Comparison of ENCODE assay signal across 16 cellular contexts in genomic region chr13:81138353-81138995, GRCh38.
DNase-seq lines count a peak whose midpoint lies in the region; ATAC-seq and TF ChIP-seq lines count a peak whose summit lies in the region.
"Had no signal": no experiment of that assay in that cellular context is flagged by ENCODE, and none has a peak within 500 bp of the region (broad histone marks: within the 10 kb centered on the region; RNA-seq: fewer than 3 reads in every experiment).

No MANE protein-coding gene starts in this region.

- H3K9me3 ChIP-seq in IMR-90 (ENCODE audit: control insufficient read depth, insufficient read depth, low read length) (peaks cover 2% of the 10 kb centered on the region; the same call in 1 of the 2 replicates), OCI-LY3 (ENCODE audit: insufficient read depth, low read length) (no peaks in the 10 kb centered on the region), hepatocyte (ENCODE audit: low read depth) (no peaks in the 10 kb centered on the region), neuronal stem cell (replicated peaks in 1 of 2; ENCODE audit: control insufficient read depth in 2 of 2, insufficient read depth in 1 of 2, low read depth in 1 of 2, low read length in 2 of 2) (no peaks in the 10 kb centered on the region)
- H3K9me3 ChIP-seq in CD8-positive, alpha-beta memory T cell (ENCODE audit: low read length) = no peaks in the 10 kb centered on the region
- H3K9me3 ChIP-seq: A549, BE2C had no signal

- no peak overlapping the region for H2AK9ac ChIP-seq in IMR-90 (replicated peaks; ENCODE audit: low read depth, low read length, poor library complexity)

- no peak for TF ChIP-seq RAD21 in IMR-90 (IDR thresholded peaks at IDR 0.05; ENCODE audit: low read length)

- H2BK5ac ChIP-seq in IMR-90 (ENCODE audit: low read depth, low read length, poor library complexity, severe bottlenecking) = no peak overlapping the region
- H2BK5ac ChIP-seq in neuronal stem cell (ENCODE audit: low read length) = no peak overlapping the region

- intact Hi-C loops in IMR-90 (cut with micrococcal nuclease) = no loop called here

- H3K36me3 ChIP-seq in IMR-90 (ENCODE audit: control insufficient read depth, insufficient read depth, low read length) = no peaks in the 10 kb centered on the region
- H3K36me3 ChIP-seq in OCI-LY3 (replicated peaks; ENCODE audit: low read depth, low read length) = no peaks in the 10 kb centered on the region
- no peaks in the 10 kb centered on the region for H3K36me3 ChIP-seq in hepatocyte (replicated peaks; ENCODE audit: insufficient read depth, low read depth)
- H3K36me3 ChIP-seq in neuronal stem cell (replicated peaks in 1 of 2; ENCODE audit: control insufficient read depth in 2 of 2, insufficient read depth in 2 of 2, low read length in 2 of 2) = peaks cover 0 to 2% of the 10 kb centered on the region in 2 donors
- no peaks in the 10 kb centered on the region for H3K36me3 ChIP-seq in CD8-positive, alpha-beta memory T cell (ENCODE audit: insufficient read depth, low read length)
- H3K36me3 ChIP-seq: BE2C had no signal

- no peak overlapping the region for H2BK20ac ChIP-seq in IMR-90 (ENCODE audit: low read depth, low read length)

- no peak overlapping the region for H2BK12ac ChIP-seq in neuronal stem cell (ENCODE audit: low read length)

- no peak for TF ChIP-seq POLR2A in IMR-90 (IDR thresholded peaks at IDR 0.05; ENCODE audit: low read depth, low read length)

- no peak overlapping the region for H2AFZ ChIP-seq in IMR-90 (replicated peaks; ENCODE audit: low read length, poor library complexity)
- peak overlapping the region; percentile 43; the same call in 1 of the 2 replicates for H2AFZ ChIP-seq in OCI-LY3 (ENCODE audit: low read depth, low read length)
- no peak overlapping the region for H2AFZ ChIP-seq in hepatocyte
- peak overlapping the region; percentile 78 for H2AFZ ChIP-seq in neuronal stem cell (ENCODE audit: low read length)

- H3K4me3 Mint-ChIP-seq in CD8-positive, alpha-beta memory T cell = no peak overlapping the region
- H3K4me3 Mint-ChIP-seq in activated CD8-positive, alpha-beta memory T cell treated with anti-CD3 and anti-CD28 coated beads, Interleukin-2, amount 10 ng/mL, durations not matched to agents 7 days and 5 days = no peak overlapping the region
- H3K4me3 Mint-ChIP-seq: CD4-positive, alpha-beta memory T cell; GM23338; H9 had no signal

- H3K14ac ChIP-seq in IMR-90 (replicated peaks; ENCODE audit: low read depth, low read length) (no peak overlapping the region), neuronal stem cell (ENCODE audit: low read length) (no peak overlapping the region)

- in situ Hi-C loops in IMR-90 (cut with MboI; ENCODE audit: low sequenced_read_pairs) = no loop called here

- dilution Hi-C loops in IMR-90 (cut with HindIII; ENCODE audit: low sequenced_read_pairs, unreplicated experiment) = no loop called here

- CTCF ChIA-PET in IMR-90 (lab: Yijun Ruan, JAX) = no interaction called here
- CTCF ChIA-PET in CD8-positive, alpha-beta memory T cell (lab: Charles Lee) = no interaction called here
- CTCF ChIA-PET in activated CD8-positive, alpha-beta memory T cell treated with anti-CD3 and anti-CD28 coated beads, Interleukin-2, amount 10 ng/mL, durations not matched to agents 7 days and 5 days (lab: Charles Lee) = no interaction called here

- no peak overlapping the region for H3K4ac ChIP-seq in IMR-90 (ENCODE audit: low read depth, low read length)
- H3K4ac ChIP-seq in neuronal stem cell (ENCODE audit: low read length) = no peak overlapping the region

- H2AK5ac ChIP-seq in IMR-90 (ENCODE audit: low read depth, low read length) (no peak overlapping the region), neuronal stem cell (ENCODE audit: low read depth, low read length) (no peak overlapping the region)

- no peaks in the 10 kb centered on the region for H3K9me2 ChIP-seq in hepatocyte (replicated peaks; ENCODE audit: insufficient read depth)

- H3K79me1 ChIP-seq in IMR-90 (ENCODE audit: low read depth in 1 of 2, low read length in 2 of 2) (no peaks in the 10 kb centered on the region), neuronal stem cell (ENCODE audit: low read depth, low read length) (no peaks in the 10 kb centered on the region)

- no peaks in the 10 kb centered on the region for H3K36me3 Mint-ChIP-seq in CD8-positive, alpha-beta memory T cell
- H3K36me3 Mint-ChIP-seq in activated CD8-positive, alpha-beta memory T cell treated with anti-CD3 and anti-CD28 coated beads, Interleukin-2, amount 10 ng/mL, durations not matched to agents 7 days and 5 days = no peaks in the 10 kb centered on the region
- H3K36me3 Mint-ChIP-seq: CD4-positive, alpha-beta memory T cell had no signal

- no peak for DNase-seq in IMR-90
- DNase-seq in hepatocyte (ENCODE audit: low spot score) = peak; percentile 20
- no peak for DNase-seq in neuronal stem cell (ENCODE audit: low spot score)
- DNase-seq in CD8-positive, alpha-beta memory T cell = no peak
- DNase-seq in activated CD8-positive, alpha-beta memory T cell treated with anti-CD3 and anti-CD28 coated beads, Interleukin-2, amount 10 ng/mL, durations not matched to agents 7 days and 5 days = no peak
- no peak for DNase-seq in DMS 273 treated with DMSO at 0.1 percent for 48 hours (lab: John Stamatoyannopoulos, UW)
- DNase-seq: BE2C, COR-L47, DMS53, GF-D8, H9 had no signal

- no peaks in the 10 kb centered on the region for H3K4me1 ChIP-seq in IMR-90 (ENCODE audit: control insufficient read depth, insufficient read depth, low read length)
- H3K4me1 ChIP-seq in OCI-LY3 (ENCODE audit: low read length) = no peaks in the 10 kb centered on the region
- peaks cover 4% of the 10 kb centered on the region for H3K4me1 ChIP-seq in hepatocyte (ENCODE audit: insufficient read depth)
- peaks cover 0 to 17% of the 10 kb centered on the region in 2 donors for H3K4me1 ChIP-seq in neuronal stem cell (ENCODE audit: control insufficient read depth in 2 of 2, insufficient read depth in 1 of 2, low read depth in 1 of 2, low read length in 2 of 2)
- H3K4me1 ChIP-seq in CD8-positive, alpha-beta memory T cell (ENCODE audit: insufficient read depth, low read length) = no peaks in the 10 kb centered on the region
- H3K4me1 ChIP-seq: A549, BE2C had no signal

- H3K9me1 ChIP-seq in IMR-90 (ENCODE audit: insufficient read depth, low read length) = no peaks in the 10 kb centered on the region

- H3K27me3 Mint-ChIP-seq in CD8-positive, alpha-beta memory T cell = no peaks in the 10 kb centered on the region
- H3K27me3 Mint-ChIP-seq in activated CD8-positive, alpha-beta memory T cell treated with anti-CD3 and anti-CD28 coated beads, Interleukin-2, amount 10 ng/mL, durations not matched to agents 7 days and 5 days = no peaks in the 10 kb centered on the region
- H3K27me3 Mint-ChIP-seq: CD4-positive, alpha-beta memory T cell had no signal

- H4K20me1 ChIP-seq in IMR-90 (ENCODE audit: insufficient read depth, low read length) = no peaks in the 10 kb centered on the region
- H4K20me1 ChIP-seq in OCI-LY3 (ENCODE audit: insufficient read depth, low read length) = no peaks in the 10 kb centered on the region
- H4K20me1 ChIP-seq in hepatocyte (ENCODE audit: insufficient read depth, poor library complexity, severe bottlenecking) = no peaks in the 10 kb centered on the region

- no peak overlapping the region for H3K4me2 ChIP-seq in IMR-90 (ENCODE audit: low read depth, low read length)
- no peak overlapping the region for H3K4me2 ChIP-seq in OCI-LY3 (ENCODE audit: low read length)
- H3K4me2 ChIP-seq in hepatocyte = no peak overlapping the region
- no peak overlapping the region for H3K4me2 ChIP-seq in neuronal stem cell (ENCODE audit: insufficient read depth, low read length, poor library complexity, severe bottlenecking)
- H3K4me2 ChIP-seq: A549 had no signal

- H3K18ac ChIP-seq in IMR-90 (ENCODE audit: low read depth, low read length) (no peak overlapping the region), neuronal stem cell (ENCODE audit: low read length) (peak overlapping the region; percentile 57)

- TF ChIP-seq CTCF in IMR-90 (conservative IDR thresholded peaks at IDR 0.05; ENCODE audit: low read depth, low read length) (no peak), OCI-LY3 (IDR thresholded peaks at IDR 0.05; ENCODE audit: low read depth, low read length) (no peak), hepatocyte (IDR thresholded peaks at IDR 0.05; ENCODE audit: poor library complexity) (no peak)

- H3K79me2 ChIP-seq in OCI-LY3 (ENCODE audit: low read length) (no peaks in the 10 kb centered on the region), hepatocyte (no peaks in the 10 kb centered on the region)

- no peak overlapping the region for H4K91ac ChIP-seq in IMR-90 (ENCODE audit: insufficient read depth, low read depth, low read length)
- H4K91ac ChIP-seq in neuronal stem cell (ENCODE audit: low read depth, low read length, poor library complexity) = no peak overlapping the region

- H3K9ac ChIP-seq in IMR-90 (ENCODE audit: low read depth, low read length) (no peak overlapping the region), OCI-LY3 (ENCODE audit: low read length) (no peak overlapping the region), neuronal stem cell (ENCODE audit: low read depth, low read length, poor library complexity) (no peak overlapping the region)

- H2BK120ac ChIP-seq in IMR-90 (ENCODE audit: low read depth, low read length) = no peak overlapping the region
- H2BK120ac ChIP-seq in neuronal stem cell (ENCODE audit: low read depth, low read length) = no peak overlapping the region

- no peak overlapping the region for H3K27ac ChIP-seq in IMR-90 (ENCODE audit: insufficient read depth, low read length)
- H3K27ac ChIP-seq in OCI-LY3 (ENCODE audit: low read length) = no peak overlapping the region
- peak overlapping the region; percentile 74 for H3K27ac ChIP-seq in hepatocyte
- H3K27ac ChIP-seq in neuronal stem cell (replicated peaks; ENCODE audit: low read length) = no peak overlapping the region
- no peak overlapping the region for H3K27ac ChIP-seq in CD8-positive, alpha-beta memory T cell (ENCODE audit: low read depth, low read length)
- H3K27ac ChIP-seq: A549, C4-2B had no signal

- WGBS in IMR-90 (ENCODE audit: extremely low coverage in 2 of 2, insufficient read length in 1 of 2), 2 experiments = no CpG with 5 or more reads among the region's 8 CpGs
- 75% methylated on average over 8 of the region's 8 CpGs for WGBS in hepatocyte (ENCODE audit: low lambda C conversion rate, missing lambda C conversion rate)
- WGBS in neuronal stem cell (ENCODE audit: extremely low coverage in 2 of 2, insufficient read length in 2 of 2, insufficient replicate concordance in 1 of 2), 2 donors = no CpG with 5 or more reads among the region's 8 CpGs

- BruUV-seq in IMR-90 (replicated peaks; lab: Mats Ljungman, UMichigan) = no TSS peak

- H3K27ac Mint-ChIP-seq in CD8-positive, alpha-beta memory T cell = no peak overlapping the region
- no peak overlapping the region for H3K27ac Mint-ChIP-seq in activated CD8-positive, alpha-beta memory T cell treated with anti-CD3 and anti-CD28 coated beads, Interleukin-2, amount 10 ng/mL, durations not matched to agents 7 days and 5 days
- H3K27ac Mint-ChIP-seq: CD4-positive, alpha-beta memory T cell; GM23338; H9 had no signal

- H3K9me3 Mint-ChIP-seq in CD8-positive, alpha-beta memory T cell = peaks cover 0 to 3% (median 0%) of the 10 kb centered on the region in 5 donors
- H3K9me3 Mint-ChIP-seq in activated CD8-positive, alpha-beta memory T cell treated with anti-CD3 and anti-CD28 coated beads, Interleukin-2, amount 10 ng/mL, durations not matched to agents 7 days and 5 days (ENCODE audit: low read depth) = peaks cover 1% of the 10 kb centered on the region
- H3K9me3 Mint-ChIP-seq: GM23338, H9 had no signal

- H3K56ac ChIP-seq in IMR-90 (ENCODE audit: extremely low read depth, insufficient read depth, low read length) = no peak overlapping the region

- no peak overlapping the region for H4K8ac ChIP-seq in IMR-90 (ENCODE audit: low read depth in 2 of 2, low read length in 2 of 2)
- H4K8ac ChIP-seq in neuronal stem cell (ENCODE audit: low read depth, low read length) = no peak overlapping the region

- H3K4me3 ChIP-seq in IMR-90 (ENCODE audit: insufficient read depth, low read depth, low read length) = no peak overlapping the region
- H3K4me3 ChIP-seq in OCI-LY3 (ENCODE audit: low read length) = no peak overlapping the region
- H3K4me3 ChIP-seq in hepatocyte = no peak overlapping the region
- no peak overlapping the region for H3K4me3 ChIP-seq in neuronal stem cell (ENCODE audit: low read length in 2 of 2)
- no peak overlapping the region for H3K4me3 ChIP-seq in CD8-positive, alpha-beta memory T cell (ENCODE audit: low read length)
- H3K4me3 ChIP-seq: A549, GM23338 had no signal

- H3K4me1 Mint-ChIP-seq in CD8-positive, alpha-beta memory T cell = no peaks in the 10 kb centered on the region
- H3K4me1 Mint-ChIP-seq in activated CD8-positive, alpha-beta memory T cell treated with anti-CD3 and anti-CD28 coated beads, Interleukin-2, amount 10 ng/mL, durations not matched to agents 7 days and 5 days = no peaks in the 10 kb centered on the region
- H3K4me1 Mint-ChIP-seq: CD4-positive, alpha-beta memory T cell had no signal

- no peaks in the 10 kb centered on the region for H3K27me3 ChIP-seq in IMR-90 (ENCODE audit: control insufficient read depth, insufficient read depth, low read length)
- no peaks in the 10 kb centered on the region for H3K27me3 ChIP-seq in OCI-LY3 (ENCODE audit: low read depth, low read length)
- H3K27me3 ChIP-seq in hepatocyte = no peaks in the 10 kb centered on the region
- H3K27me3 ChIP-seq in neuronal stem cell (ENCODE audit: control insufficient read depth in 3 of 3, insufficient read depth in 3 of 3, low read depth in 1 of 3, low read length in 3 of 3) = no peaks in the 10 kb centered on the region
- no peaks in the 10 kb centered on the region for H3K27me3 ChIP-seq in CD8-positive, alpha-beta memory T cell (ENCODE audit: insufficient read depth, low read length, poor library complexity, severe bottlenecking)
- H3K27me3 ChIP-seq: BE2C had no signal

- no peak overlapping the region for H4K5ac ChIP-seq in IMR-90 (ENCODE audit: low read depth, low read length)

- no peak overlapping the region for H3K23ac ChIP-seq in IMR-90 (ENCODE audit: low read depth, low read length)
- H3K23ac ChIP-seq in neuronal stem cell (ENCODE audit: low read depth, low read length, poor library complexity) = no peak overlapping the region

- no peak overlapping the region for H2BK15ac ChIP-seq in IMR-90 (ENCODE audit: low read depth, low read length)
- no peak overlapping the region for H2BK15ac ChIP-seq in neuronal stem cell (ENCODE audit: low read length)

- POLR2A ChIA-PET in IMR-90 (lab: Charles Lee; ENCODE audit: unreplicated experiment) = no interaction called here
- POLR2A ChIA-PET in CD8-positive, alpha-beta memory T cell (lab: Charles Lee) = no interaction called here

- no peak for ATAC-seq in IMR-90 (ENCODE audit: low read depth)
- no peak for ATAC-seq in activated CD8-positive, alpha-beta memory T cell treated with anti-CD3 and anti-CD28 coated beads, Interleukin-2, amount 10 ng/mL, durations not matched to agents 7 days and 5 days
- ATAC-seq: A549, GM23338 had no signal

Comparison
In these comparisons a context has a peak if more than half of its experiments do, and no peak if none do; other contexts are left out.
1. H2AFZ ChIP-seq: peak in OCI-LY3 (single experiment) and neuronal stem cell (single experiment); none in IMR-90 (single experiment) and hepatocyte (single experiment).